In the genomic region with DNA sequence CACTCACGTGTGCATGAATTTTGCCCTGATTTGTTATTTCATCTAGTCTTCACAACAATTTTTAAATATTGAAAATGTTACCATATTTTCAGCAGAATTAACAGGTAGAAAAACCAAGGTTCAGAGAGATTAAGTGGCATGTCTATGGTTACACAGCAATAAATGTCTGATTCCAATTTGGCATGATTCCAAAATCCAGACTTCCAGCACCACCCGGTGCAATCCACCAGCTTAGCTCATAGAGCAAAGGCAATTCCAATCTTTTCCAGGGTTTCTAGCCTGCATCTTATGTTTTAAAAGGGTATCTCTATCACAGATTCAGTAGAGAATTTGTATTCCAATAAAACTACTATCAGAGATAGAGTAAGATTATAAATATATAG, we compare ENCODE assay signal across 12 cellular contexts.
DNase-seq lines count a peak whose midpoint lies in the region; ATAC-seq lines count a peak whose summit lies in the region.
"Had no signal": no experiment of that assay in that cellular context is flagged by ENCODE, and none has a peak within 500 bp of the region (broad histone marks: within the 10 kb centered on the region; RNA-seq: fewer than 3 reads in every experiment).

No MANE protein-coding gene starts in this region.

- no peaks in the 10 kb centered on the region for H3K4me1 Mint-ChIP-seq in activated T-helper 2 cell treated with anti-CD3 and anti-CD28 coated beads, Interferon-gamma antibody, Interleukin-2, Interleukin-4, amounts not matched to agents 10 μg/mL and 5 μg/mL and 100 μg/mL, durations not matched to agents 14 hours and 24 hours and 36 hours (ENCODE audit: low read depth)
- H3K4me1 Mint-ChIP-seq: B cell had no signal

- peaks cover 20% of the 10 kb centered on the region for H3K27me3 Mint-ChIP-seq in activated T-helper 2 cell treated with anti-CD3 and anti-CD28 coated beads, Interferon-gamma antibody, Interleukin-2, Interleukin-4, amounts not matched to agents 10 μg/mL and 5 μg/mL and 100 μg/mL, durations not matched to agents 14 hours and 24 hours and 36 hours (ENCODE audit: low read depth)

- H3K14ac ChIP-seq in mesenchymal stem cell (ENCODE audit: low read length in 2 of 2): no peak overlapping the region

- H3K9me3 ChIP-seq in SK-N-MC (ENCODE audit: low read depth, low read length): no peaks in the 10 kb centered on the region
- H3K9me3 ChIP-seq in mesenchymal stem cell (ENCODE audit: control insufficient read depth, low read length): no peaks in the 10 kb centered on the region
- H3K9me3 ChIP-seq: SJCRH30 had no signal

- H2AK5ac ChIP-seq in mesenchymal stem cell (ENCODE audit: low read length, severe bottlenecking): peak overlapping the region; percentile 90

- H3K4ac ChIP-seq in mesenchymal stem cell (ENCODE audit: low read depth in 1 of 2, low read length in 2 of 2): no peak overlapping the region

- H3K36me3 Mint-ChIP-seq in activated T-helper 2 cell treated with anti-CD3 and anti-CD28 coated beads, Interferon-gamma antibody, Interleukin-2, Interleukin-4, amounts not matched to agents 10 μg/mL and 5 μg/mL and 100 μg/mL, durations not matched to agents 14 hours and 24 hours and 36 hours (ENCODE audit: low read depth): no peaks in the 10 kb centered on the region

- peak overlapping the region; percentile 56 for H3K9ac ChIP-seq in SK-N-MC (ENCODE audit: insufficient read length)
- H3K9ac ChIP-seq in mesenchymal stem cell (ENCODE audit: low read length): peak overlapping the region; percentile 40

- H3K4me1 ChIP-seq in mesenchymal stem cell (ENCODE audit: control insufficient read depth, insufficient read depth, low read depth, low read length): no peaks in the 10 kb centered on the region

- ATAC-seq in HG03439 (IDR thresholded peaks at IDR 0.05; ENCODE audit: unreplicated experiment): no peak

- H3K36me3 ChIP-seq in SK-N-MC (ENCODE audit: insufficient read depth, low read length): no peaks in the 10 kb centered on the region
- H3K36me3 ChIP-seq in mesenchymal stem cell (ENCODE audit: control insufficient read depth in 1 of 2, insufficient read depth in 2 of 2, low read depth in 1 of 2, low read length in 2 of 2): no peaks in the 10 kb centered on the region
- H3K36me3 ChIP-seq: MG63, SJCRH30 had no signal

- H4K8ac ChIP-seq in mesenchymal stem cell (ENCODE audit: low read length): no peak overlapping the region

- no peak overlapping the region for H3K18ac ChIP-seq in mesenchymal stem cell (ENCODE audit: low read depth in 1 of 2, low read length in 2 of 2)

- no peaks in the 10 kb centered on the region for H3K79me1 ChIP-seq in mesenchymal stem cell (replicated peaks; ENCODE audit: low read length, poor library complexity, severe bottlenecking)

- no peaks in the 10 kb centered on the region for H3K27me3 ChIP-seq in mesenchymal stem cell (ENCODE audit: control insufficient read depth in 1 of 2, insufficient read depth in 1 of 2, low read length in 2 of 2)
- H3K27me3 ChIP-seq: MG63, SJCRH30 had no signal

- DNase-seq in NCI-H1105 treated with DMSO at 0.1 percent for 48 hours (lab: John Stamatoyannopoulos, UW) (peak; percentile 6), NCI-H1105 (lab: John Stamatoyannopoulos, UW) (no peak), NCI-H2171 (lab: John Stamatoyannopoulos, UW) (peak; percentile 5), SK-N-MC (ENCODE audit: low read depth, low spot score) (no peak), mesenchymal stem cell (no peak)
- DNase-seq in activated T-cell treated with anti-CD3 and anti-CD28 coated beads, Interleukin-2, amount 50 U/mL, for 1 hour: no peak
- DNase-seq in activated T-helper 2 cell treated with anti-CD3 and anti-CD28 coated beads, Interferon-gamma antibody, Interleukin-2, Interleukin-4, amounts not matched to agents 10 μg/mL and 5 μg/mL and 100 μg/mL, durations not matched to agents 14 hours and 24 hours and 36 hours (ENCODE audit: low spot score): no peak
- DNase-seq: NCI-H1436 treated with DMSO at 0.1 percent for 48 hours had no signal

- no peaks in the 10 kb centered on the region for H3K9me3 Mint-ChIP-seq in activated T-helper 2 cell treated with anti-CD3 and anti-CD28 coated beads, Interferon-gamma antibody, Interleukin-2, Interleukin-4, amounts not matched to agents 10 μg/mL and 5 μg/mL and 100 μg/mL, durations not matched to agents 14 hours and 24 hours and 36 hours

- intact Hi-C loops in activated T-helper 2 cell treated with anti-CD3 and anti-CD28 coated beads, Interferon-gamma antibody, Interleukin-2, Interleukin-4, amounts not matched to agents 10 μg/mL and 5 μg/mL and 100 μg/mL, durations not matched to agents 14 hours and 24 hours and 36 hours (cut with micrococcal nuclease): no loop called here

- H2BK120ac ChIP-seq in mesenchymal stem cell (ENCODE audit: low read depth, low read length): no peak overlapping the region

- no peak overlapping the region for H2BK15ac ChIP-seq in mesenchymal stem cell (ENCODE audit: low read depth, poor library complexity, severe bottlenecking)

- no peak overlapping the region for H3K27ac Mint-ChIP-seq in activated T-helper 2 cell treated with anti-CD3 and anti-CD28 coated beads, Interferon-gamma antibody, Interleukin-2, Interleukin-4, amounts not matched to agents 10 μg/mL and 5 μg/mL and 100 μg/mL, durations not matched to agents 14 hours and 24 hours and 36 hours
- H3K27ac Mint-ChIP-seq: B cell had no signal

- H3K4me3 Mint-ChIP-seq in activated T-helper 2 cell treated with anti-CD3 and anti-CD28 coated beads, Interferon-gamma antibody, Interleukin-2, Interleukin-4, amounts not matched to agents 10 μg/mL and 5 μg/mL and 100 μg/mL, durations not matched to agents 14 hours and 24 hours and 36 hours (ENCODE audit: low read depth): no peak overlapping the region
- H3K4me3 Mint-ChIP-seq: B cell had no signal

- H3K4me3 ChIP-seq in SK-N-MC (peak overlapping the region; percentile 40; the same call in 1 of the 2 replicates), mesenchymal stem cell (ENCODE audit: insufficient read depth in 1 of 2, low read depth in 1 of 2, low read length in 2 of 2) (no peak overlapping the region)
- H3K4me3 ChIP-seq: MG63, SJCRH30 had no signal

- H3K23ac ChIP-seq in mesenchymal stem cell (ENCODE audit: low read length in 2 of 2): no peak overlapping the region

- H2BK5ac ChIP-seq in mesenchymal stem cell (ENCODE audit: low read depth, low read length, poor library complexity, severe bottlenecking): no peak overlapping the region

- no peak overlapping the region for H4K91ac ChIP-seq in mesenchymal stem cell (ENCODE audit: low read length)

- no peak overlapping the region for H2BK12ac ChIP-seq in mesenchymal stem cell (ENCODE audit: low read length in 2 of 2)

- 100% methylated on average over 1 of the region's 2 CpGs for WGBS in mesenchymal stem cell

- no peak overlapping the region for H3K4me2 ChIP-seq in mesenchymal stem cell (ENCODE audit: low read length, poor library complexity, severe bottlenecking)

- H2AFZ ChIP-seq in mesenchymal stem cell (ENCODE audit: low read depth, low read length): no peak overlapping the region

- H3K27ac ChIP-seq in SK-N-MC (peak overlapping the region; percentile 79), mesenchymal stem cell (ENCODE audit: low read length, poor library complexity, severe bottlenecking) (no peak overlapping the region)
- H3K27ac ChIP-seq: SJCRH30 had no signal

Comparison
In these comparisons a context has a peak if more than half of its experiments do, and no peak if none do; other contexts are left out.
1. DNase-seq: peak in NCI-H1105 treated with DMSO at 0.1 percent for 48 hours (single experiment) and NCI-H2171 (single experiment); none in NCI-H1105 (single experiment), SK-N-MC (single experiment), mesenchymal stem cell (single experiment), activated T-cell treated with anti-CD3 and anti-CD28 coated beads, Interleukin-2, amount 50 U/mL, for 1 hour (single experiment) and activated T-helper 2 cell treated with anti-CD3 and anti-CD28 coated beads, Interferon-gamma antibody, Interleukin-2, Interleukin-4, amounts not matched to agents 10 μg/mL and 5 μg/mL and 100 μg/mL, durations not matched to agents 14 hours and 24 hours and 36 hours (single experiment).